25 cellular contexts compared by ENCODE assay signal in the genomic region with DNA sequence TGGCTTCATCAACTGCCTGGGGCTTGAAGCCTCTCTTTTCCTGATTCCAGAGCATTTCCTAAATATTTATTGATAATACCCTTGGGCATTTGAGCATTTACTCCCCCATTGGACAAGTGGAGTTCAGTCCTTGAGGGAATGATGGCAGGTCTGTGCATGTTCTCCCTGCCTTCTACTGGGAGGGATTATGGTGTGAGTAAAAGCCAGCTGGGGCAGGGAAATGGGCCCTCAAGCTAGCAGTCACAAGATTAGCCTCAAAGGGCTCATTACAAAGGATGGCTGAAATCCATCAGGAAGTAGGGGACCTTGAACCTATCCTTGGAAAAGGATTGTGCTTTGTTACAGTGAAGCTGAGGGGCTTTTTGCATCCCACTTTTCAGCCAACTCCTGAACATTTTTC.
"Had no signal": no experiment of that assay in that cellular context is flagged by ENCODE, and none has a peak within 500 bp of the region (broad histone marks: within the 10 kb centered on the region; RNA-seq: fewer than 3 reads in every experiment).

No MANE protein-coding gene starts in this region.

- H3K36me3 Mint-ChIP-seq: activated naive CD4-positive, alpha-beta T cell treated with anti-CD3 and anti-CD28 coated beads, Interleukin-2, amount 50 U/mL, for 24 hours; WTC11 had no signal

- H3K27me3 Mint-ChIP-seq: activated naive CD4-positive, alpha-beta T cell treated with anti-CD3 and anti-CD28 coated beads, Interleukin-2, amount 50 U/mL, for 24 hours had no signal

- H3K27me3 ChIP-seq: ascending aorta, esophagus squamous epithelium, thyroid gland, uterus had no signal

- H3K36me3 ChIP-seq: ascending aorta, esophagus squamous epithelium, thyroid gland, uterus had no signal

- H3K27ac Mint-ChIP-seq: activated CD4-positive, alpha-beta T cell treated with anti-CD3 and anti-CD28 coated beads for 36 hours; activated naive CD4-positive, alpha-beta T cell treated with anti-CD3 and anti-CD28 coated beads, Interleukin-2, amount 50 U/mL, for 24 hours; nephron progenitor cell; progenitor cell of endocrine pancreas; WTC11 had no signal

- H3K4me3 Mint-ChIP-seq: activated CD4-positive, alpha-beta T cell treated with anti-CD3 and anti-CD28 coated beads for 36 hours; activated naive CD4-positive, alpha-beta T cell treated with anti-CD3 and anti-CD28 coated beads, Interleukin-2, amount 50 U/mL, for 24 hours; nephron progenitor cell; WTC11 had no signal

- DNase-seq: activated CD4-positive, alpha-beta T cell treated with anti-CD3 and anti-CD28 coated beads for 36 hours; activated CD4-positive, alpha-beta T cell treated with anti-CD3 and anti-CD28 coated beads, Interleukin-2, amount 50 U/mL, for 48 hours; activated gamma-delta T cell; cerebellar nuclear complex; cortex of kidney; effector CD4-positive, alpha-beta T cell; esophagus squamous epithelium; glutamatergic neuron; hippocampal formation; kidney; midbrain; nephron progenitor cell; stimulated activated CD4-positive, alpha-beta T cell treated with anti-CD3 and anti-CD28 coated beads, Interleukin-12 subunit alpha, Interleukin-12 subunit beta, amount 100 ng/mL, for 4 hours; stimulated activated CD4-positive, alpha-beta T cell treated with anti-CD3 and anti-CD28 coated beads, Interleukin-1b, Interleukin-23, amount 100 ng/mL, for 48 hours; stimulated activated CD8-positive, alpha-beta memory T cell treated with anti-CD3 and anti-CD28 coated beads, Interleukin-4, amount 100 ng/mL, for 48 hours; stimulated activated naive CD4-positive, alpha-beta T cell treated with Interleukin-2 at 50 U/mL for 16 hours; T-helper 2 cell; thyroid gland; uterus had no signal

- H3K9me3 Mint-ChIP-seq: activated naive CD4-positive, alpha-beta T cell treated with anti-CD3 and anti-CD28 coated beads, Interleukin-2, amount 50 U/mL, for 24 hours; nephron progenitor cell; WTC11 had no signal

- H3K27ac ChIP-seq: ascending aorta, esophagus squamous epithelium, thyroid gland, uterus had no signal

- H3K4me1 Mint-ChIP-seq: activated CD4-positive, alpha-beta T cell treated with anti-CD3 and anti-CD28 coated beads for 36 hours; activated naive CD4-positive, alpha-beta T cell treated with anti-CD3 and anti-CD28 coated beads, Interleukin-2, amount 50 U/mL, for 24 hours had no signal

- H3K4me3 ChIP-seq: ascending aorta, esophagus squamous epithelium, lung, thyroid gland, uterus had no signal

- H3K9me3 ChIP-seq: ascending aorta, esophagus squamous epithelium, thyroid gland, uterus had no signal

- ATAC-seq: activated CD4-positive, alpha-beta T cell treated with anti-CD3 and anti-CD28 coated beads for 36 hours; left lobe of liver; WTC11 had no signal

- H3K4me1 ChIP-seq: ascending aorta, thyroid gland, uterus had no signal
